In the genomic region with DNA sequence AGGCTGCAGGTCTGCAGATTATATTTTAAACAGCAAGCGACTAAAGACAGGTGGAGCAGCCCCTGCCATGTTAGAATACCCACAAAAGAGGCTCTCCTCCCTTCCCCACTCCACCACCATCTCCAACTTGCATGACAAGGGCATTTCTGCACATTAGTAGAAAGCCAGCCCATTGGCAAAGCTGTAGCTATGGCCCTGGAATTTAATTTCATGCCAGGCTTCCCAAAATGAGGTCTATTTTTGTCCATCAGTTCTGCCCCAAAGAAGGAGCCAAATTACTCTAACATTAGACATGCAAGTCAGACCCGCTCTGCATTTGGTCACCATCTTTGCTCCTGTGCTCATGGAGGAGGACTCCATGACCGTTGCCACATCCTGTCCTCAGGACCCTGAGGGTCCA, we compare ENCODE assay signal across 14 cellular contexts.
"Had no signal": no experiment of that assay in that cellular context is flagged by ENCODE, and none has a peak within 500 bp of the region (broad histone marks: within the 10 kb centered on the region; RNA-seq: fewer than 3 reads in every experiment).

No MANE protein-coding gene starts in this region.

- H3K27ac Mint-ChIP-seq: activated naive CD8-positive, alpha-beta T cell treated with anti-CD3 and anti-CD28 coated beads for 36 hours; activated T-helper 1 cell treated with anti-CD3 and anti-CD28 coated beads, Interleukin-12 subunit alpha, Interleukin-12 subunit beta, Interleukin-2, Interleukin-4 antibody, amounts not matched to agents 30 ng/mL and 10 ng/mL and 1 ng/mL, durations not matched to agents 14 hours and 24 hours and 36 hours; stimulated activated naive CD8-positive, alpha-beta T cell treated with anti-CD3 and anti-CD28 coated beads, Interleukin-15, amount 100 ng/mL, for 72 hours had no signal

- H3K9me3 ChIP-seq: psoas muscle, vagina had no signal

- H3K27me3 ChIP-seq: vagina had no signal

- H3K9me3 Mint-ChIP-seq: activated naive CD8-positive, alpha-beta T cell treated with anti-CD3 and anti-CD28 coated beads for 36 hours; activated T-helper 1 cell treated with anti-CD3 and anti-CD28 coated beads, Interleukin-12 subunit alpha, Interleukin-12 subunit beta, Interleukin-2, Interleukin-4 antibody, amounts not matched to agents 30 ng/mL and 10 ng/mL and 1 ng/mL, durations not matched to agents 14 hours and 24 hours and 36 hours; stimulated activated naive CD8-positive, alpha-beta T cell treated with anti-CD3 and anti-CD28 coated beads, Interleukin-15, amount 100 ng/mL, for 72 hours had no signal

- H3K4me3 Mint-ChIP-seq: activated naive CD8-positive, alpha-beta T cell treated with anti-CD3 and anti-CD28 coated beads for 36 hours; activated T-helper 1 cell treated with anti-CD3 and anti-CD28 coated beads, Interleukin-12 subunit alpha, Interleukin-12 subunit beta, Interleukin-2, Interleukin-4 antibody, amounts not matched to agents 30 ng/mL and 10 ng/mL and 1 ng/mL, durations not matched to agents 14 hours and 24 hours and 36 hours; stimulated activated naive CD8-positive, alpha-beta T cell treated with anti-CD3 and anti-CD28 coated beads, Interleukin-15, amount 100 ng/mL, for 72 hours had no signal

- H3K4me3 ChIP-seq: psoas muscle, vagina had no signal

- H3K36me3 ChIP-seq: vagina had no signal

- H3K27ac ChIP-seq: psoas muscle, vagina had no signal

- DNase-seq: activated CD4-positive, alpha-beta T cell treated with anti-CD3 and anti-CD28 coated beads, Interleukin-2, amount 50 U/mL, for 1 hour; activated naive CD8-positive, alpha-beta T cell treated with anti-CD3 and anti-CD28 coated beads for 36 hours; amygdala; erythroblast; hypothalamus; kidney; mesenchymal stem cell; psoas muscle; stimulated activated CD4-positive, alpha-beta T cell treated with anti-CD3 and anti-CD28 coated beads, Interleukin-1b, Interleukin-23, amount 100 ng/mL, for 48 hours; stimulated activated naive CD8-positive, alpha-beta T cell treated with anti-CD3 and anti-CD28 coated beads, Interleukin-15, amount 100 ng/mL, for 72 hours; SW 1271 had no signal

- H3K4me1 Mint-ChIP-seq: activated naive CD8-positive, alpha-beta T cell treated with anti-CD3 and anti-CD28 coated beads for 36 hours; stimulated activated naive CD8-positive, alpha-beta T cell treated with anti-CD3 and anti-CD28 coated beads, Interleukin-15, amount 100 ng/mL, for 72 hours had no signal

- H3K4me1 ChIP-seq: psoas muscle had no signal

- H3K36me3 Mint-ChIP-seq: activated naive CD8-positive, alpha-beta T cell treated with anti-CD3 and anti-CD28 coated beads for 36 hours had no signal

- ATAC-seq: psoas muscle; sciatic nerve; stimulated activated naive CD8-positive, alpha-beta T cell treated with anti-CD3 and anti-CD28 coated beads, Interleukin-15, amount 100 ng/mL, for 72 hours had no signal
